Comparison of ENCODE assay signal across 19 cellular contexts in genomic region chr19:30060872-30061556, GRCh38.
"Had no signal": no experiment of that assay in that cellular context is flagged by ENCODE, and none has a peak within 500 bp of the region (broad histone marks: within the 10 kb centered on the region; RNA-seq: fewer than 3 reads in every experiment).

No MANE protein-coding gene starts in this region.

- H3K4me3 Mint-ChIP-seq: activated CD4-positive, alpha-beta memory T cell treated with anti-CD3 and anti-CD28 coated beads for 36 hours; activated CD4-positive, alpha-beta T cell treated with anti-CD3 and anti-CD28 coated beads for 36 hours; activated naive CD8-positive, alpha-beta T cell; central memory CD8-positive, alpha-beta T cell; nephron progenitor cell; stimulated activated effector memory CD8-positive, alpha-beta T cell treated with anti-CD3 and anti-CD28 coated beads, Interleukin-12 subunit alpha, Interleukin-12 subunit beta, amount 100 ng/mL, for 72 hours had no signal

- H3K9me3 ChIP-seq: body of pancreas, esophagus squamous epithelium, sigmoid colon, thoracic aorta, upper lobe of right lung had no signal

- H3K27me3 Mint-ChIP-seq: activated CD4-positive, alpha-beta T cell treated with anti-CD3 and anti-CD28 coated beads for 36 hours; activated naive CD8-positive, alpha-beta T cell had no signal

- H3K27me3 ChIP-seq: body of pancreas had no signal

- H3K4me1 Mint-ChIP-seq: activated CD4-positive, alpha-beta T cell treated with anti-CD3 and anti-CD28 coated beads for 36 hours; central memory CD8-positive, alpha-beta T cell; stimulated activated effector memory CD8-positive, alpha-beta T cell treated with anti-CD3 and anti-CD28 coated beads, Interleukin-12 subunit alpha, Interleukin-12 subunit beta, amount 100 ng/mL, for 72 hours had no signal

- DNase-seq: activated CD4-positive, alpha-beta memory T cell treated with anti-CD3 and anti-CD28 coated beads for 36 hours; activated CD4-positive, alpha-beta T cell treated with anti-CD3 and anti-CD28 coated beads for 36 hours; activated gamma-delta T cell treated with Interleukin-2 at 50 U/mL for 16 hours; amniotic stem cell; body of pancreas; cortex of kidney; effector CD4-positive, alpha-beta T cell; esophagus squamous epithelium; glutamatergic neuron; nephron progenitor cell; psoas muscle; sigmoid colon; stimulated activated CD4-positive, alpha-beta T cell treated with anti-CD3 and anti-CD28 coated beads, Interleukin-1b, Interleukin-23, amount 100 ng/mL, for 48 hours; upper lobe of right lung had no signal

- H3K36me3 ChIP-seq: esophagus squamous epithelium, sigmoid colon, thoracic aorta, upper lobe of right lung had no signal

- H3K4me1 ChIP-seq: body of pancreas, esophagus squamous epithelium, psoas muscle, sigmoid colon, upper lobe of right lung had no signal

- FAIRE-seq: endothelial cell of umbilical vein had no signal

- H3K4me3 ChIP-seq: body of pancreas, esophagus squamous epithelium, psoas muscle, sigmoid colon, thoracic aorta, upper lobe of right lung had no signal

- H3K36me3 Mint-ChIP-seq: activated CD4-positive, alpha-beta memory T cell treated with anti-CD3 and anti-CD28 coated beads for 36 hours; activated naive CD8-positive, alpha-beta T cell; stimulated activated effector memory CD8-positive, alpha-beta T cell treated with anti-CD3 and anti-CD28 coated beads, Interleukin-12 subunit alpha, Interleukin-12 subunit beta, amount 100 ng/mL, for 72 hours had no signal

- H3K27ac ChIP-seq: body of pancreas, esophagus squamous epithelium, psoas muscle, sigmoid colon, thoracic aorta, upper lobe of right lung had no signal

- ATAC-seq: activated CD4-positive, alpha-beta T cell treated with anti-CD3 and anti-CD28 coated beads for 36 hours; body of pancreas; psoas muscle; stimulated activated effector memory CD8-positive, alpha-beta T cell treated with anti-CD3 and anti-CD28 coated beads, Interleukin-12 subunit alpha, Interleukin-12 subunit beta, amount 100 ng/mL, for 72 hours; upper lobe of right lung had no signal

- H3K9me3 Mint-ChIP-seq: activated CD4-positive, alpha-beta memory T cell treated with anti-CD3 and anti-CD28 coated beads for 36 hours; central memory CD8-positive, alpha-beta T cell; stimulated activated effector memory CD8-positive, alpha-beta T cell treated with anti-CD3 and anti-CD28 coated beads, Interleukin-12 subunit alpha, Interleukin-12 subunit beta, amount 100 ng/mL, for 72 hours had no signal

- H3K27ac Mint-ChIP-seq: activated CD4-positive, alpha-beta memory T cell treated with anti-CD3 and anti-CD28 coated beads for 36 hours; activated CD4-positive, alpha-beta T cell treated with anti-CD3 and anti-CD28 coated beads for 36 hours; activated naive CD8-positive, alpha-beta T cell; nephron progenitor cell; stimulated activated effector memory CD8-positive, alpha-beta T cell treated with anti-CD3 and anti-CD28 coated beads, Interleukin-12 subunit alpha, Interleukin-12 subunit beta, amount 100 ng/mL, for 72 hours had no signal
